In the genomic region with DNA sequence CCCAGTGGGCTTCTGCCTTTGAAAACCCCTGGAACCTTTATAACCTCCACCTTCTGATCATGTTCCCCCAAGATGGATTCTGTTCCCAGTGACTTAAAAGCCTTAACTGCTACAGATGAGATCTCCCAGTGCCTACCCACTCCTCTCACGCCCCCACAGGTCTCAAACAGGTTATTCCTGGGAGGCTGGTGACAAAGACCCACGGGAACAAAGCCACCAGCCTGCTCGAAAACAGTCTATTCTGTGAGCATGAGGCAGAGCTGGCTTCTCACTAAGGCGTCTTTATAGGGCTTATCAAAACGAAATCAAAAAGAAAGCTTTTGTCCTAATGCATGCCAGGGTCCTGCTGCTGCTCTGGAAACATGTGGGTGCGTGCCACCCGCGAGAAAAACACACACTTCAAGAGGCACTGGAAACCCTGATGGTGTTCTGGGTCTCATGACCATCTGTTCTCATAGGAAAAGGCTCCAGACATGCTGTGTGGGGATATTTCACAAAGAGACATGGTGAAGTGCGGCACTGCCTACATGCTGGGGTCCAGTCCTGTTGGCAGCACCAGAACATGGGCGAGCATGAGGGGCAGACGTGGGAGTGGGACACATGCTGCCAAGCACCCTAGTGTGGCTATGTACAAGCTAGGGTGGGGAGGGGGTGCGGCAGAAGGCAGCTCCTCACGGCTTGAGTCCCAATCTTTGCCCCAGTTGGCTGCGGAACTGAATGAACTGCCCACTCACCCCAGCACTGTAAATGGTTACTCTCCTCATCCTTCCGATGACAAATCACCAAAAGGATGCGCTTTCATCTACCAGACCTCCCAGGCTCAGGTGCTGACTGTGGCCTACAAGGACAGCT, we compare ENCODE assay signal across 9 cellular contexts. TPM values are rescaled to one million over a fixed set of nuclear protein-coding genes. Genes with fewer than 3 reads are reported as not detected.
DNase-seq lines count a peak whose midpoint lies in the region; ATAC-seq, FAIRE-seq and TF ChIP-seq lines count a peak whose summit lies in the region.
"Had no signal": no experiment of that assay in that cellular context is flagged by ENCODE, and none has a peak within 500 bp of the region (broad histone marks: within the 10 kb centered on the region; RNA-seq: fewer than 3 reads in every experiment).

No MANE protein-coding gene starts in this region.

- no peak for TF ChIP-seq POLR2A in endothelial cell of umbilical vein (IDR thresholded peaks at IDR 0.05; ENCODE audit: low read depth, low read length)

- H3K4me1 ChIP-seq in RWPE2 (ENCODE audit: insufficient read depth, poor library complexity, severe bottlenecking) (peaks cover 19% of the 10 kb centered on the region), endothelial cell of umbilical vein (ENCODE audit: control insufficient read depth, extremely low read depth, insufficient read depth, low read length) (peaks cover 78% of the 10 kb centered on the region)

- H3K9me1 ChIP-seq in endothelial cell of umbilical vein (replicated peaks; ENCODE audit: control insufficient read depth, extremely low read depth, insufficient read depth, low read length): no peaks in the 10 kb centered on the region

- peaks cover 27% of the 10 kb centered on the region for H3K4me1 Mint-ChIP-seq in progenitor cell of endocrine pancreas (ENCODE audit: low read depth)

- H2AFZ ChIP-seq in endothelial cell of umbilical vein (ENCODE audit: low read depth, low read length): no peak overlapping the region

- no peaks in the 10 kb centered on the region for H3K9me3 ChIP-seq in RWPE2 (ENCODE audit: severe bottlenecking)
- H3K9me3 ChIP-seq in endothelial cell of umbilical vein (replicated peaks; ENCODE audit: control insufficient read depth, insufficient read depth, low read length): no peaks in the 10 kb centered on the region

- POLR2A ChIA-PET in endothelial cell of umbilical vein (lab: Charles Lee): interaction anchor here (0.5 to 2.7 kb wide), 17 partner anchors 8 to 68 kb away, joined by 3 to 14 read pairs (median 4); no protein-coding TSS in a partner anchor

- H3K27me3 ChIP-seq in RWPE2 (ENCODE audit: insufficient read depth, poor library complexity, severe bottlenecking) (no peaks in the 10 kb centered on the region), endothelial cell of umbilical vein (ENCODE audit: control insufficient read depth in 2 of 2, insufficient read depth in 2 of 2, low read length in 2 of 2) (no peaks in the 10 kb centered on the region)

- BruUV-seq in endothelial cell of umbilical vein (replicated peaks; lab: Mats Ljungman, UMichigan): no TSS peak

- FAIRE-seq in endothelial cell of umbilical vein (lab: Jason Lieb, UNC): no peak

- ATAC-seq in RWPE2 (ENCODE audit: low read depth): no peak
- ATAC-seq in HG02763 (IDR thresholded peaks at IDR 0.05; ENCODE audit: unreplicated experiment): no peak

- peak overlapping the region; percentile 86 for H3K4me3 Mint-ChIP-seq in progenitor cell of endocrine pancreas (ENCODE audit: low read depth)

- H3K27ac Mint-ChIP-seq in progenitor cell of endocrine pancreas: no peak overlapping the region

- intact Hi-C loops in endothelial cell of umbilical vein (cut with micrococcal nuclease): loop anchor here (1.0 to 5.0 kb wide), 5 partner anchors 10 to 163 kb away; a partner anchor contains a TSS

- H3K79me2 ChIP-seq in endothelial cell of umbilical vein (ENCODE audit: control insufficient read depth, insufficient read depth, low read length): peaks cover 78% of the 10 kb centered on the region

- no peak for TF ChIP-seq CTCF in RWPE2 (IDR thresholded peaks at IDR 0.05; ENCODE audit: poor library complexity, severe bottlenecking)
- no peak for TF ChIP-seq CTCF in endothelial cell of umbilical vein (IDR thresholded peaks at IDR 0.05; ENCODE audit: extremely low read depth in 1 of 2, insufficient read depth in 1 of 2, low read depth in 1 of 2, low read length in 2 of 2)
- TF ChIP-seq CTCF in progenitor cell of endocrine pancreas (IDR thresholded peaks at IDR 0.05; ENCODE audit: unreplicated experiment): no peak

- H3K9me3 Mint-ChIP-seq in progenitor cell of endocrine pancreas (ENCODE audit: low read depth): no peaks in the 10 kb centered on the region

- H3K4me3 ChIP-seq in GM08714 (ENCODE audit: low read length) (peak overlapping the region; percentile 81; the same call in 1 of the 2 replicates), RWPE2 (ENCODE audit: severe bottlenecking) (peak overlapping the region; percentile 55), endothelial cell of umbilical vein (replicated peaks in 1 of 3; ENCODE audit: insufficient read depth in 1 of 3, low read depth in 1 of 3, low read length in 3 of 3) (peak overlapping the region; percentile 82 to 86 (median 83))

- H3K36me3 ChIP-seq in RWPE2 (ENCODE audit: low read depth) (peaks cover 43% of the 10 kb centered on the region), endothelial cell of umbilical vein (ENCODE audit: control insufficient read depth in 2 of 2, extremely low read depth in 1 of 2, insufficient read depth in 2 of 2, low read length in 2 of 2) (peaks cover 9% of the 10 kb centered on the region in 2 experiments)

- no peak for DNase-seq in RWPE2 (ENCODE audit: low spot score)
- peak; percentile 49 for DNase-seq in endothelial cell of umbilical vein (ENCODE audit: low read depth, low spot score)
- DNase-seq in progenitor cell of endocrine pancreas (ENCODE audit: low spot score, unreplicated experiment): no peak
- no peak for DNase-seq in HuH-7.5 (ENCODE audit: low spot score)
- no peak for DNase-seq in NCI-H1417 treated with DMSO at 0.1 percent for 48 hours (lab: John Stamatoyannopoulos, UW)
- no peak for DNase-seq in KG1 (lab: John Stamatoyannopoulos, UW)
- DNase-seq: occipital lobe had no signal

- peaks cover 3% of the 10 kb centered on the region for H3K36me3 Mint-ChIP-seq in progenitor cell of endocrine pancreas (ENCODE audit: insufficient read depth)

- dilution Hi-C loops in endothelial cell of umbilical vein (cut with MboI; ENCODE audit: extremely low pct_ligation_motif_present, low sequenced_read_pairs): no loop called here

- peak overlapping the region; percentile 91 for H3K4me2 ChIP-seq in endothelial cell of umbilical vein (ENCODE audit: insufficient read depth, low read length)

- H3K9ac ChIP-seq in endothelial cell of umbilical vein (replicated peaks; ENCODE audit: extremely low read depth, insufficient read depth, low read length): peak overlapping the region; percentile 92

- H4K20me1 ChIP-seq in endothelial cell of umbilical vein (replicated peaks; ENCODE audit: control insufficient read depth, extremely low read depth, insufficient read depth, low read length): peaks cover 6% of the 10 kb centered on the region

- CTCF ChIA-PET in endothelial cell of umbilical vein (lab: Charles Lee): interaction anchor here (0.7 to 6.5 kb wide), 16 partner anchors 8 to 113 kb away, joined by 3 to 107 read pairs (median 6); no protein-coding TSS in a partner anchor

- H3K27ac ChIP-seq in RWPE2 (ENCODE audit: poor library complexity, severe bottlenecking) (peak overlapping the region; percentile 67), endothelial cell of umbilical vein (ENCODE audit: insufficient read depth, low read depth, low read length) (peak overlapping the region; percentile 90)

- H3K27me3 Mint-ChIP-seq in progenitor cell of endocrine pancreas: peaks cover 29% of the 10 kb centered on the region

TF ChIP-seq in endothelial cell of umbilical vein, 7 proteins besides CTCF, POLR2A, EP300 and RAD21:
- TF ChIP-seq GATA2 (IDR thresholded peaks at IDR 0.05; ENCODE audit: insufficient read depth, insufficient read length, low read depth, low read length): no peak
- TF ChIP-seq POLR2AphosphoS5 (IDR thresholded peaks at IDR 0.05; ENCODE audit: insufficient read depth, low read depth, low read length): peak; percentile 31

RNA-seq across cellular contexts. Expression of a gene that starts 2.1 kb away (rescaled TPM):
- total RNA-seq in endothelial cell of umbilical vein (968 and 982 TPM in 2 replicates), progenitor cell of endocrine pancreas (149 and 160 TPM in 2 replicates)
- 1,861 and 1,972 TPM in 2 replicates for polyA plus RNA-seq in endothelial cell of umbilical vein
- 1,632 and 1,874 TPM in 2 replicates for polyA plus RNA-seq in endothelial cell of umbilical vein (2011; cell fraction: cytosol; rRNA removed)
- polyA plus RNA-seq in endothelial cell of umbilical vein (2011; cell fraction: nucleus; rRNA removed): 571 and 678 TPM in 2 replicates
- 1,466 and 1,504 TPM in 2 replicates for polyA plus RNA-seq in endothelial cell of umbilical vein (2012)
- 1,622 and 1,688 TPM in 2 replicates for polyA minus RNA-seq in endothelial cell of umbilical vein
- polyA minus RNA-seq in endothelial cell of umbilical vein (2011; cell fraction: cytosol; rRNA and poly(A)+ RNA removed): 59.7 TPM
- 209 and 300 TPM in 2 replicates for polyA minus RNA-seq in endothelial cell of umbilical vein (2011; cell fraction: nucleus; rRNA and poly(A)+ RNA removed)
